24 cellular contexts compared by ENCODE assay signal in the genomic region with DNA sequence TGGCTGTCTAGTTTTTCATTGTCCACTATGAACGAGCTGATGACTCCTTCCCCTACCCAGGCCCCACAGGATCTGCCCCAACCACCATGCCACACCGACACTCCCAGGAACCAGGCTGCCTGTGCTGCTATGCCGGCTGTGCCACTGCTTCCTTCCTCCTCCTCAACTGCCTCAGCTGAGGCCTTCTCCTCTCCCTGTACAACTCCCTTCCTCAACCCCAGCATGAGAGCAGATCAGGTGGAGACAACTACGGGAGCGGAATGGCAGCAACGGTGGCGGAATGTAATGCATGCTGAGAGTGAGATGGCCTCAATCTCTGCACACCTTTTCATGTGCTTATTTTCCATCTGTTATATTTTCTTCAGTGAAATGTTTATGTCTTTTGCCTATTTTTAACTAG.
"Had no signal": no experiment of that assay in that cellular context is flagged by ENCODE, and none has a peak within 500 bp of the region (broad histone marks: within the 10 kb centered on the region; RNA-seq: fewer than 3 reads in every experiment).

No MANE protein-coding gene starts in this region.

- H3K4me3 ChIP-seq: stomach, suprapubic skin, testis, thoracic aorta, thyroid gland, tibial artery, tibial nerve, transverse colon, upper lobe of left lung, upper lobe of right lung, uterus, vagina had no signal

- H3K9me3 ChIP-seq: suprapubic skin, testis, thoracic aorta, thyroid gland, transverse colon, upper lobe of left lung, upper lobe of right lung, uterus, vagina had no signal

- DNase-seq: stimulated activated CD4-positive, alpha-beta T cell treated with anti-CD3 and anti-CD28 coated beads, Interleukin-2, amount 100 ng/mL, for 48 hours; stimulated activated CD4-positive, alpha-beta T cell treated with anti-CD3 and anti-CD28 coated beads, Interleukin-4, amount 100 ng/mL, for 1 hour; stimulated activated CD4-positive, alpha-beta T cell treated with anti-CD3 and anti-CD28 coated beads, Interleukin-4, amount 100 ng/mL, for 24 hours; stimulated activated CD4-positive, alpha-beta T cell treated with anti-CD3 and anti-CD28 coated beads, Interleukin-4, amount 100 ng/mL, for 4 hours; stimulated activated CD8-positive, alpha-beta memory T cell treated with anti-CD3 and anti-CD28 coated beads, Interleukin-4, amount 100 ng/mL, for 48 hours; stimulated activated naive B cell treated with anti-CD40 and anti-IgM and Interleukin-4, amounts not matched to agents 10 μg/mL and 1 μg/mL and 100 μg/mL, for 72 hours; stimulated activated naive CD4-positive, alpha-beta T cell; stimulated activated naive CD4-positive, alpha-beta T cell treated with Interleukin-2 at 50 U/mL for 16 hours; stimulated activated naive CD8-positive, alpha-beta T cell treated with anti-CD3 and anti-CD28 coated beads, Interleukin-15, amount 100 ng/mL, for 72 hours; stimulated activated naive CD8-positive, alpha-beta T cell treated with anti-CD3 and anti-CD28 coated beads, Interleukin-15, Interleukin-2, amounts not matched to agents 100 U/mL and 50 U/mL, for 24 hours; stomach; substantia nigra; testis; thyroid gland; tibial artery; transverse colon; trophoblast cell; upper lobe of left lung; upper lobe of right lung; uterus had no signal

- H3K27ac ChIP-seq: stomach, suprapubic skin, testis, thoracic aorta, thyroid gland, tibial artery, tibial nerve, transverse colon, upper lobe of left lung, upper lobe of right lung, uterus, vagina had no signal

- H3K27me3 ChIP-seq: stomach, suprapubic skin, testis, thyroid gland, tibial artery, tibial nerve, transverse colon, upper lobe of left lung, upper lobe of right lung, uterus, vagina had no signal

- H3K4me1 ChIP-seq: stomach, suprapubic skin, testis, thyroid gland, tibial artery, tibial nerve, transverse colon, upper lobe of left lung, upper lobe of right lung, uterus, vagina had no signal

- H3K36me3 ChIP-seq: stomach, suprapubic skin, thoracic aorta, thyroid gland, transverse colon, upper lobe of left lung, upper lobe of right lung, uterus, vagina had no signal
